In the genomic region with DNA sequence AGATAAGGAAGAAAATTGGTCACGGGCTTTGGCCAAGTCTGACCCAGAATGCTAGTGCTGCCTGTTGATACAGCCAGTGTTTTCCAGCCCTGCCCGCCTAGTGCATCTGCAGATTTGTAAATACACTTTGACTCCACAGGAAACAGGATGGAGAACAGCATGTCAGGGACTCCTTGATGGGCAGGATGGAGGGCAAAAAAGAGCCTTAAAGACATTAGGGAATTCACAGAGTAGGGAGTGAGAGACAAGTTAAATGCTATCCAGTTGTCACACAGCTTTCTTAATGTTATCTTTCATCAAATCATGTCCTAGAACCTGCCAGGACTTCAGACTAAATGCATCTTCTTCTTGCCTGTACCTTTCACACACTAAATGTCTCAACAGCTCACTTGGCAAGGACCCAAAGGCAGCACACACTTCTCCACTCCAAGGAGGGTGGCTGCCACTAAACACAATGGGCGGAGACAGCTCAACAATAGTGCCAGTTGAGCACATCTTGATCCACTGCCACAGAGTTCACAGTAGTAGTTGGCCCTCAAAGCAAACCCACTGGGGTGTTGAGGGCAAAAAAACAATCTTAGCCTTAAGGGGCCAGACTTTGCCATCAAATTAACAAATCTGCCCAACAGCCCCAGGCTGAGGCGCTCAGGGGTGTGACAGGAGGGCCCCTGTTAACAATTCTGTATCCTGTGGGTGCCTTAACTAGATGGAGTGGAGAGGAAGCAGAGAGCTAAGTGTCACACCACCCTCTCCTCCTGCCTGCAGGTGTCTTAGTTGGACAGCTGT, we compare ENCODE assay signal across 9 cellular contexts. TPM values are rescaled to one million over a fixed set of nuclear protein-coding genes. Genes with fewer than 3 reads are reported as not detected.
A peak's percentile ranks its signal among the peaks of the same experiment; 100 is the strongest.
DNase-seq lines count a peak whose midpoint lies in the region; ATAC-seq and TF ChIP-seq lines count a peak whose summit lies in the region.
"Had no signal": no experiment of that assay in that cellular context is flagged by ENCODE, and none has a peak within 500 bp of the region (broad histone marks: within the 10 kb centered on the region; RNA-seq: fewer than 3 reads in every experiment).

No MANE protein-coding gene starts in this region.

- no peak overlapping the region for H3K4me3 Mint-ChIP-seq in stimulated activated naive CD8-positive, alpha-beta T cell treated with anti-CD3 and anti-CD28 coated beads, Interleukin-15, Interleukin-2, amounts not matched to agents 100 ng/mL and 50 ng/mL, for 24 hours
- H3K4me3 Mint-ChIP-seq in stimulated activated naive CD8-positive, alpha-beta T cell treated with anti-CD3 and anti-CD28 coated beads, Interleukin-15, amount 100 ng/mL, for 72 hours, result no peak overlapping the region

- peak overlapping the region; percentile 42 for H3K27ac Mint-ChIP-seq in stimulated activated naive CD8-positive, alpha-beta T cell treated with anti-CD3 and anti-CD28 coated beads, Interleukin-15, Interleukin-2, amounts not matched to agents 100 ng/mL and 50 ng/mL, for 24 hours
- H3K27ac Mint-ChIP-seq in stimulated activated naive CD8-positive, alpha-beta T cell treated with anti-CD3 and anti-CD28 coated beads, Interleukin-15, amount 100 ng/mL, for 72 hours, result no peak overlapping the region
- H3K27ac Mint-ChIP-seq: nephron progenitor cell had no signal

- no peaks in the 10 kb centered on the region for H3K27me3 ChIP-seq in esophagus muscularis mucosa

- intact Hi-C loops in esophagus muscularis mucosa (cut with DNase I), result loop anchor here (10.0 kb wide), 1 partner anchor 119 kb away; no protein-coding TSS in a partner anchor
- intact Hi-C loops in sciatic nerve (cut with DNase I), result no loop called here

- H3K36me3 Mint-ChIP-seq in stimulated activated naive CD8-positive, alpha-beta T cell treated with anti-CD3 and anti-CD28 coated beads, Interleukin-15, Interleukin-2, amounts not matched to agents 100 ng/mL and 50 ng/mL, for 24 hours (ENCODE audit: low read depth), result no peaks in the 10 kb centered on the region

- TF ChIP-seq EP300 in esophagus muscularis mucosa (IDR thresholded peaks at IDR 0.05), result no peak

- H3K36me3 ChIP-seq in esophagus muscularis mucosa, result no peaks in the 10 kb centered on the region

- peaks cover 69% of the 10 kb centered on the region for H3K4me1 Mint-ChIP-seq in stimulated activated naive CD8-positive, alpha-beta T cell treated with anti-CD3 and anti-CD28 coated beads, Interleukin-15, Interleukin-2, amounts not matched to agents 100 ng/mL and 50 ng/mL, for 24 hours (ENCODE audit: low read depth)
- H3K4me1 Mint-ChIP-seq in stimulated activated naive CD8-positive, alpha-beta T cell treated with anti-CD3 and anti-CD28 coated beads, Interleukin-15, amount 100 ng/mL, for 72 hours, result peaks cover 73% of the 10 kb centered on the region

- H3K4me1 ChIP-seq in esophagus muscularis mucosa, result peaks cover 21 to 46% (median 37%) of the 10 kb centered on the region in 4 donors

- WGBS in esophagus muscularis mucosa, result 92% methylated on average over 4 of the region's 4 CpGs

- peaks cover 2% of the 10 kb centered on the region for H3K9me3 Mint-ChIP-seq in stimulated activated naive CD8-positive, alpha-beta T cell treated with anti-CD3 and anti-CD28 coated beads, Interleukin-15, Interleukin-2, amounts not matched to agents 100 ng/mL and 50 ng/mL, for 24 hours
- peaks cover 2 to 4% of the 10 kb centered on the region in 2 donors for H3K9me3 Mint-ChIP-seq in stimulated activated naive CD8-positive, alpha-beta T cell treated with anti-CD3 and anti-CD28 coated beads, Interleukin-15, amount 100 ng/mL, for 72 hours

- DNase-seq in stimulated activated naive CD8-positive, alpha-beta T cell treated with anti-CD3 and anti-CD28 coated beads, Interleukin-15, amount 100 ng/mL, for 72 hours, result no peak
- DNase-seq in RPMI7951 (ENCODE audit: low read depth) (peak; percentile 52), esophagus muscularis mucosa (ENCODE audit: extremely low spot score) (peak; percentile 66), T-helper 9 cell (no peak), sciatic nerve (ENCODE audit: low spot score) (no peak), foreskin fibroblast (no peak)
- DNase-seq: nephron progenitor cell had no signal

- H3K27ac ChIP-seq in esophagus muscularis mucosa (replicated peaks in 1 of 4), result no peak overlapping the region

- TF ChIP-seq POLR2A in esophagus muscularis mucosa (IDR thresholded peaks at IDR 0.05; ENCODE audit: low read depth), result no peak

- no peaks in the 10 kb centered on the region for H3K9me3 ChIP-seq in esophagus muscularis mucosa

- no peak for ATAC-seq in stimulated activated naive CD8-positive, alpha-beta T cell treated with anti-CD3 and anti-CD28 coated beads, Interleukin-15, amount 100 ng/mL, for 72 hours
- no peak for ATAC-seq in sciatic nerve
- ATAC-seq in HG02938 (IDR thresholded peaks at IDR 0.05; ENCODE audit: unreplicated experiment), result no peak

- H3K27me3 Mint-ChIP-seq in stimulated activated naive CD8-positive, alpha-beta T cell treated with anti-CD3 and anti-CD28 coated beads, Interleukin-15, Interleukin-2, amounts not matched to agents 100 ng/mL and 50 ng/mL, for 24 hours, result peaks cover 5% of the 10 kb centered on the region
- H3K27me3 Mint-ChIP-seq in stimulated activated naive CD8-positive, alpha-beta T cell treated with anti-CD3 and anti-CD28 coated beads, Interleukin-15, amount 100 ng/mL, for 72 hours, result no peaks in the 10 kb centered on the region

- TF ChIP-seq CTCF in esophagus muscularis mucosa (IDR thresholded peaks at IDR 0.05) (no peak), foreskin fibroblast (IDR thresholded peaks at IDR 0.05; ENCODE audit: low read depth, low read length) (no peak)

- no peak overlapping the region for H3K4me3 ChIP-seq in esophagus muscularis mucosa
- no peak overlapping the region for H3K4me3 ChIP-seq in foreskin fibroblast (ENCODE audit: low read depth in 1 of 2, low read length in 2 of 2)

RNA-seq across cellular contexts. Expression of gene HIVEP3, which starts 2.7 kb away (rescaled TPM):
- total RNA-seq in RPMI7951 (2014; rRNA removed; shearing (Covaris generic)), result 4.1 and 5.4 TPM in 2 replicates
- 1 to 10 TPM; 1.4 to 3.0 (median 2.3) TPM for total RNA-seq in esophagus muscularis mucosa
- 11.0 TPM for total RNA-seq in sciatic nerve

Comparison
In these comparisons a context has a peak if more than half of its experiments do, and no peak if none do; other contexts are left out.
1. DNase-seq: peak in RPMI7951 (single experiment) and esophagus muscularis mucosa (single experiment); none in stimulated activated naive CD8-positive, alpha-beta T cell treated with anti-CD3 and anti-CD28 coated beads, Interleukin-15, amount 100 ng/mL, for 72 hours (0 of 2), T-helper 9 cell (single experiment), sciatic nerve (single experiment) and foreskin fibroblast (0 of 2).